In the genomic region with DNA sequence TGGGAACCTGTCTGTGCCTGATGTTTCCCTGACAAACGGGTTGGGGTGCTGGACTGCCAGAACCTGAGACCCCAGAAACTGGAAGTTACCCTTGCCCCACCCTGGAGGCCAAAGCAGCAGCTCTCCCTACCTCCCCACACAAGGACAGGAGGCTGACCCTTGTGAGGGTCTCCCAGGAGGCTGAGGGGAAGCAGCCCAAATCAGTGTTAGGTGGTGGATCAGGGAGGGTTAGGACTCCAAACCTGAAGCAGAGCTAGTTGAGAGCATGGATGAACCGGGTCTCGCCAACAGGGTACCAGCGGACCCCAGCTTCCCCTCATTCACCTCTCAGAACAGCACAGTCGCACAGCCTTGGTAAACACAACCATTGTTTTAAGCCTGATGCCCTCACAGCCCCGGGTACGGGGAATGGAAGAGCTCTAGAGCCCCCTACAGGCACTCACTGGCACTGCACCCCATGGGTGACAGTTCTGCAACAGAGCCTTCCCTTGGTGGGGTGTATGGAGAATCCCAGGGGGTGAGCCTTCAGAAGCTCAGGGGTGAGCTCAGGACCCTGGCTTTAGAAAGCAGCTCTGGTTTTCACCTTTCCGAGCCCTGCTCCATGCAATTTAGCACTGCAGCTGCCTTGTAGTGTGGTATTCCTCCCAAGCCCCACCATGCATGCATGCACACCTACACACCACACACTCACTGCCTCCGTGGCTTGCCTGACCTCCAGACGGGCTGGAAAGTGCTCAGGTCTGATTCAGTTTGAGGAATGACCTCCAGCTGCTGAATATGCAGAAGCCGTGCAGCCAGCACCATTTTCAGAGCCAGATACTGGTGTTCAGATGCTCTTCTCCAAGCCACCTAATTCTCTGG, we compare ENCODE assay signal across 8 cellular contexts. TPM values are rescaled to one million over a fixed set of nuclear protein-coding genes. Genes with fewer than 3 reads are reported as not detected.
A peak's percentile ranks its signal among the peaks of the same experiment; 100 is the strongest.
DNase-seq lines count a peak whose midpoint lies in the region; ATAC-seq, FAIRE-seq and TF ChIP-seq lines count a peak whose summit lies in the region.

No MANE protein-coding gene starts in this region.

- peak; percentile 91 to 99 (median 92) for TF ChIP-seq CTCF in H1 (IDR thresholded peaks at IDR 0.05; ENCODE audit: control extremely low read depth in 1 of 3, insufficient read depth in 1 of 3, low read depth in 1 of 3, low read length in 3 of 3)

- H3K79me1 ChIP-seq in H1 (ENCODE audit: low read depth, low read length) = no peaks in the 10 kb centered on the region
- H3K79me1 ChIP-seq in mesendoderm (ENCODE audit: low read length) = no peaks in the 10 kb centered on the region

- peak; percentile 63 for ATAC-seq in HG03175 (IDR thresholded peaks at IDR 0.05; ENCODE audit: unreplicated experiment)
- ATAC-seq in HG03039 (IDR thresholded peaks at IDR 0.05; ENCODE audit: unreplicated experiment) = no peak

- no peaks in the 10 kb centered on the region for H3K23me2 ChIP-seq in H1 (ENCODE audit: low read depth, low read length)

- H3K4ac ChIP-seq in H1 (replicated peaks; ENCODE audit: insufficient read length, low read depth, low read length) = no peak overlapping the region
- no peak overlapping the region for H3K4ac ChIP-seq in mesendoderm (ENCODE audit: low read depth, low read length)

- no peak overlapping the region for H3K27ac ChIP-seq in H1 (ENCODE audit: low read depth, low read length)
- no peak overlapping the region for H3K27ac ChIP-seq in mesendoderm (ENCODE audit: low read depth, low read length)

- H3K9ac ChIP-seq in H1 (replicated peaks in 1 of 4; ENCODE audit: extremely low read depth in 1 of 4, low read depth in 3 of 4, low read length in 3 of 4) = no peak overlapping the region; a peak in 1 of 7 replicates
- H3K9ac ChIP-seq in mesendoderm (ENCODE audit: low read length) = peak overlapping the region; percentile 37

- no peak overlapping the region for H3K27ac Mint-ChIP-seq in activated CD4-positive, alpha-beta memory T cell treated with anti-CD3 and anti-CD28 coated beads for 36 hours

- FAIRE-seq in H1 (lab: Jason Lieb, UNC) = peak; percentile 78

- TF ChIP-seq POLR2A in H1 (IDR thresholded peaks at IDR 0.05; ENCODE audit: control extremely low read depth in 1 of 2, low read depth in 2 of 2, low read length in 2 of 2) = no peak

- H3K23ac ChIP-seq in H1 (ENCODE audit: insufficient read length) (no peak overlapping the region), mesendoderm (ENCODE audit: low read length) (no peak overlapping the region)

- no peaks in the 10 kb centered on the region for H3K4me1 Mint-ChIP-seq in activated CD4-positive, alpha-beta memory T cell treated with anti-CD3 and anti-CD28 coated beads for 36 hours (ENCODE audit: low read depth)

- H3K14ac ChIP-seq in H1 (ENCODE audit: insufficient read length) = no peak overlapping the region

- no peak overlapping the region for H3K4me3 Mint-ChIP-seq in activated CD4-positive, alpha-beta memory T cell treated with anti-CD3 and anti-CD28 coated beads for 36 hours

- H3K36me3 ChIP-seq in H1 (ENCODE audit: control insufficient read depth in 2 of 4, insufficient read depth in 4 of 4, low read length in 3 of 4) (no peaks in the 10 kb centered on the region), mesendoderm (ENCODE audit: control insufficient read depth, insufficient read depth, low read length) (no peaks in the 10 kb centered on the region)

- H3K27me3 ChIP-seq in H1 (replicated peaks in 1 of 4; ENCODE audit: control insufficient read depth in 3 of 4, extremely low read depth in 1 of 4, insufficient read depth in 3 of 4, low read length in 3 of 4) (0 out of 7 replicates have a peak, but pooled peaks cover 0 to 1% (median 0%) of the 10 kb centered on the region in 4 experiments), mesendoderm (ENCODE audit: insufficient read depth, low read length, poor library complexity) (no peaks in the 10 kb centered on the region)

- H3K18ac ChIP-seq in H1 (ENCODE audit: extremely low read depth, low read length) = peak overlapping the region; percentile 75; the same call in 1 of the 2 replicates
- no peak overlapping the region for H3K18ac ChIP-seq in mesendoderm (ENCODE audit: low read length)

- H2AFZ ChIP-seq in H1 (ENCODE audit: low read length) = peak overlapping the region; percentile 100

- peak overlapping the region in 1 of 4 experiments; percentile 28; a peak in 1 of 8 replicates for H3K4me3 ChIP-seq in H1 (ENCODE audit: extremely low read depth in 1 of 4, insufficient read depth in 2 of 4, low read depth in 3 of 4, low read length in 4 of 4)
- no peak overlapping the region for H3K4me3 ChIP-seq in mesendoderm (ENCODE audit: low read length)

- H3K9me3 Mint-ChIP-seq in activated CD4-positive, alpha-beta memory T cell treated with anti-CD3 and anti-CD28 coated beads for 36 hours = no peaks in the 10 kb centered on the region

- DNase-seq in EL = peak; percentile 67
- DNase-seq in NCI-H69 (lab: John Stamatoyannopoulos, UW) = peak; percentile 87
- peak; percentile 76 for DNase-seq in activated CD4-positive, alpha-beta memory T cell treated with anti-CD3 and anti-CD28 coated beads for 36 hours
- DNase-seq in H1 (ENCODE audit: low read depth in 1 of 2, low spot score in 2 of 2) = peak; percentile 41 to 95
- peak; percentile 80 for DNase-seq in mesendoderm
- peak; percentile 5 to 7 for DNase-seq in stimulated activated CD8-positive, alpha-beta memory T cell treated with anti-CD3 and anti-CD28 coated beads, Interleukin-2, amount 100 ng/mL, for 1 hour (ENCODE audit: low read depth in 2 of 2)

- H4K8ac ChIP-seq in H1 (ENCODE audit: extremely low read depth, insufficient read depth, low read length) (peak overlapping the region; percentile 89), mesendoderm (ENCODE audit: low read depth, low read length) (no peak overlapping the region)

- no peak overlapping the region for H4K91ac ChIP-seq in H1 (replicated peaks; ENCODE audit: insufficient read length, low read length)

- peak overlapping the region; percentile 53; the same call in 1 of the 2 replicates for H2BK5ac ChIP-seq in H1 (ENCODE audit: low read depth, low read length)
- H2BK5ac ChIP-seq in mesendoderm (ENCODE audit: low read length) = no peak overlapping the region

- H2AK5ac ChIP-seq in H1 (ENCODE audit: low read depth, low read length) (no peak overlapping the region), mesendoderm (ENCODE audit: low read length) (no peak overlapping the region)

- 24% methylated on average over 11 of the region's 11 CpGs; no CpG with 5 or more reads in 1 of the 2 experiments for WGBS in H1 (ENCODE audit: extremely low coverage in 1 of 2, insufficient coverage in 1 of 2, insufficient read length in 1 of 2, insufficient replicate concordance in 2 of 2, low coverage in 1 of 2, low lambda C conversion rate in 2 of 2, missing lambda C conversion rate in 1 of 2), 2 experiments
- no CpG with 5 or more reads among the region's 11 CpGs for WGBS in mesendoderm (ENCODE audit: extremely low coverage, insufficient coverage, low lambda C conversion rate)

- H3K56ac ChIP-seq in H1 (replicated peaks; ENCODE audit: insufficient read length, low read depth, low read length) (no peak overlapping the region), mesendoderm (ENCODE audit: low read length) (peak overlapping the region; percentile 59)

- H2BK120ac ChIP-seq in H1 (replicated peaks; ENCODE audit: low read depth, low read length) = no peak overlapping the region
- H2BK120ac ChIP-seq in mesendoderm (ENCODE audit: low read depth, low read length) = no peak overlapping the region

- no peaks in the 10 kb centered on the region for H3K36me3 Mint-ChIP-seq in activated CD4-positive, alpha-beta memory T cell treated with anti-CD3 and anti-CD28 coated beads for 36 hours

- H2BK20ac ChIP-seq in H1 (ENCODE audit: low read length) = peak overlapping the region; percentile 34; the same call in 1 of the 2 replicates

- H4K5ac ChIP-seq in H1 (ENCODE audit: insufficient read length, low read depth, low read length) = peak overlapping the region; percentile 76
- H4K5ac ChIP-seq in mesendoderm (ENCODE audit: low read length) = no peak overlapping the region

- TF ChIP-seq EP300 in H1 (IDR thresholded peaks at IDR 0.05; ENCODE audit: borderline replicate concordance in 1 of 2, low read depth in 2 of 2, low read length in 2 of 2) = no peak

- intact Hi-C loops in activated CD4-positive, alpha-beta memory T cell treated with anti-CD3 and anti-CD28 coated beads for 36 hours (cut with micrococcal nuclease) = loop anchor here (1.0 to 2.0 kb wide), 2 partner anchors 336 to 480 kb away; no protein-coding TSS in a partner anchor

- peak; percentile 95 to 99 for TF ChIP-seq RAD21 in H1 (IDR thresholded peaks at IDR 0.05 in 1 of 2, conservative IDR thresholded peaks at IDR 0.05 in 1 of 2; ENCODE audit: low read depth in 2 of 2, low read length in 2 of 2)

- POLR2A ChIA-PET in activated CD4-positive, alpha-beta memory T cell treated with anti-CD3 and anti-CD28 coated beads for 36 hours (lab: Charles Lee) = no interaction called here
- POLR2A ChIA-PET in H1 (lab: Charles Lee; ENCODE audit: partially characterized antibody) = interaction anchor here (0.9 kb wide), 1 partner anchor 119 kb away, joined by 3 read pairs; no protein-coding TSS in a partner anchor

- H2BK15ac ChIP-seq in H1 (ENCODE audit: low read length) (peak overlapping the region; percentile 88), mesendoderm (replicated peaks; ENCODE audit: low read depth) (no peak overlapping the region)

- peak overlapping the region; percentile 1 to 62; a peak in 3 of 4 replicates for H3K4me2 ChIP-seq in H1 (ENCODE audit: insufficient read depth in 1 of 2, low read depth in 2 of 2, low read length in 2 of 2)
- no peak overlapping the region for H3K4me2 ChIP-seq in mesendoderm (ENCODE audit: low read length)

- CTCF ChIA-PET in activated CD4-positive, alpha-beta memory T cell treated with anti-CD3 and anti-CD28 coated beads for 36 hours (lab: Charles Lee) = interaction anchor here (0.6 to 3.5 kb wide), 23 partner anchors 9 to 678 kb away, joined by 3 to 25 read pairs (median 3); partner anchors contain the start of gene ESRRB
- CTCF ChIA-PET in H1 (lab: Charles Lee; ENCODE audit: partially characterized antibody) = interaction anchor here (0.5 to 6.3 kb wide), 92 partner anchors 9 to 678 kb away, joined by 3 to 51 read pairs (median 4); no protein-coding TSS in a partner anchor

- H3K9me3 ChIP-seq in H1 (ENCODE audit: insufficient read depth in 2 of 2, low read depth in 1 of 2, low read length in 1 of 2) = no peaks in the 10 kb centered on the region

- H3K4me1 ChIP-seq in H1 (replicated peaks in 1 of 4; ENCODE audit: control insufficient read depth in 3 of 4, insufficient read depth in 4 of 4, low read length in 3 of 4) (peaks cover 0 to 4% (median 1%) of the 10 kb centered on the region in 4 experiments; a peak in 1 of 7 replicates), mesendoderm (ENCODE audit: control insufficient read depth, low read depth, low read length) (no peaks in the 10 kb centered on the region)

- no peaks in the 10 kb centered on the region for H4K20me1 ChIP-seq in H1 (replicated peaks in 1 of 2; ENCODE audit: control insufficient read depth in 1 of 2, insufficient read depth in 2 of 2, low read length in 2 of 2)

- H2BK12ac ChIP-seq in H1 (ENCODE audit: low read depth, low read length) = peak overlapping the region; percentile 83

- H3K79me2 ChIP-seq in H1 (ENCODE audit: control insufficient read depth in 1 of 2, insufficient read depth in 2 of 2, low read length in 2 of 2) (no peaks in the 10 kb centered on the region), mesendoderm (ENCODE audit: control insufficient read depth, insufficient read depth, low read length) (no peaks in the 10 kb centered on the region)

- H3K27me3 Mint-ChIP-seq in activated CD4-positive, alpha-beta memory T cell treated with anti-CD3 and anti-CD28 coated beads for 36 hours = peaks cover 37% of the 10 kb centered on the region

RNA-seq across cellular contexts. Expression of gene ESRRB, which starts 11.2 kb away (rescaled TPM):
- under 1 TPM in 1 of 2 experiments, not detected in 1; 0.10 TPM for total RNA-seq in activated CD4-positive, alpha-beta memory T cell treated with anti-CD3 and anti-CD28 coated beads for 36 hours
- total RNA-seq in H1 (2021; fragmentation: NEBNext Ultra II Directional; extraction: Animal tissue kit (Norgen Biotek cat#: 25700)) = 0.45 and 0.48 TPM in 2 replicates
- 0.19 and 0.29 TPM in 2 replicates for polyA plus RNA-seq in H1 (2011; rRNA removed)
- polyA plus RNA-seq in H1 (2011; cell fraction: cytosol; rRNA removed) = 0.19 TPM
- 0.40 TPM for polyA plus RNA-seq in H1 (2011; cell fraction: nucleus; rRNA removed)
- polyA plus RNA-seq in H1 (2012, experiment 1 of 2) = 0.11 to 0.17 TPM (median 0.15 TPM) in 3 of 4 replicates, not detected in the other
- 0.12 TPM for polyA plus RNA-seq in H1 (2012, experiment 2 of 2)
- polyA plus RNA-seq in H1 (2013, experiment 1 of 2) = 0.32 TPM
- polyA plus RNA-seq in H1 (2013, experiment 2 of 2) = 0.39 TPM
- polyA minus RNA-seq in H1 (2011; rRNA and poly(A)+ RNA removed) = 0.12 and 0.41 TPM in 2 replicates
- not detected for polyA minus RNA-seq in H1 (2011; cell fraction: cytosol; rRNA and poly(A)+ RNA removed)
- not detected for polyA minus RNA-seq in H1 (2011; cell fraction: nucleus; rRNA and poly(A)+ RNA removed)
- 0.04 TPM for polyA plus RNA-seq in mesendoderm (2013, experiment 1 of 2)
- 0.06 TPM for polyA plus RNA-seq in mesendoderm (2013, experiment 2 of 2)

Comparison
In these comparisons a context has a peak if more than half of its experiments do, and no peak if none do; other contexts are left out.
1. DNase-seq: peak in every context shown above with its lines; median percentile 87 in NCI-H69; 80 in mesendoderm; 76 in activated CD4-positive, alpha-beta memory T cell treated with anti-CD3 and anti-CD28 coated beads for 36 hours; 68 in H1; 67 in EL; 6 in stimulated activated CD8-positive, alpha-beta memory T cell treated with anti-CD3 and anti-CD28 coated beads, Interleukin-2, amount 100 ng/mL, for 1 hour.